In the genomic region with DNA sequence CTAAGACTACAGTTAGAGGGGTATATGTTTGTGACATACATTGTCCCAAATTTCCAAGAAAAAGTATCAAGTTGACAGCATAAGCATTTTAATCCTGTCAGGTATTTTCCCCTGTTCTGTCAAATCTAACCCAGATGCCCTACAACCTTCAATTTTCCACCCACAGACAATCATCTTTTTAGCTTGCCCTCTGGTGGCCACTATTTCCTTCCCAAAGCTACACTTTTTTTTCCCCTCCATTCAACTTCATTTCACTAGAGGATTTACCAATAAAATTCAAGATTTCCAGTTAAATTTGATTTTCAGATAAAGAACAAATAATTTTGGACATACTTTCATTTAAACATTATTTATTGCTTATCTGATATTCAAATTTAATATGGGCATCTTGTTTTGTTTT, we compare ENCODE assay signal across 9 cellular contexts.
DNase-seq lines count a peak whose midpoint lies in the region; ATAC-seq and TF ChIP-seq lines count a peak whose summit lies in the region.
"Had no signal": no experiment of that assay in that cellular context is flagged by ENCODE, and none has a peak within 500 bp of the region (broad histone marks: within the 10 kb centered on the region; RNA-seq: fewer than 3 reads in every experiment).

No MANE protein-coding gene starts in this region.

- H3K27me3 Mint-ChIP-seq in Calu3 (ENCODE audit: unreplicated experiment) (no peaks in the 10 kb centered on the region), WTC11 (ENCODE audit: low read depth) (no peaks in the 10 kb centered on the region)

- no peaks in the 10 kb centered on the region for H3K27me3 ChIP-seq in lower lobe of right lung (ENCODE audit: low read depth)

- H3K4me3 Mint-ChIP-seq in Calu3 (ENCODE audit: low read depth, unreplicated experiment) (no peak overlapping the region), WTC11 (no peak overlapping the region)

- DNase-seq in Calu3 (peak; percentile 26), HT1080 (ENCODE audit: low read depth) (peak; percentile 22), WTC11 (ENCODE audit: low spot score) (no peak), lower lobe of right lung (no peak), inferior parietal cortex (ENCODE audit: extremely low spot score) (no peak), sciatic nerve (ENCODE audit: low spot score) (no peak)
- DNase-seq: stimulated activated CD4-positive, alpha-beta T cell treated with anti-CD3 and anti-CD28 coated beads, Interleukin-15, amount 100 ng/mL, for 24 hours had no signal

- H3K9me3 ChIP-seq in lower lobe of right lung, result no peaks in the 10 kb centered on the region

- POLR2A ChIA-PET in WTC11 (lab: Charles Lee), result no interaction called here

- peaks cover 7% of the 10 kb centered on the region for H3K9me3 Mint-ChIP-seq in Calu3 (ENCODE audit: low read depth, unreplicated experiment)
- H3K9me3 Mint-ChIP-seq in WTC11, result peaks cover 23% of the 10 kb centered on the region

- no peaks in the 10 kb centered on the region for H3K36me3 Mint-ChIP-seq in Calu3 (ENCODE audit: insufficient read depth, unreplicated experiment)
- peaks cover 3% of the 10 kb centered on the region; the same call in 1 of the 2 replicates for H3K36me3 Mint-ChIP-seq in WTC11

- ATAC-seq in WTC11 (no peak), lower lobe of right lung (no peak), HG03135 (IDR thresholded peaks at IDR 0.05; ENCODE audit: unreplicated experiment) (no peak), HG02852 (IDR thresholded peaks at IDR 0.05; ENCODE audit: unreplicated experiment) (no peak), sciatic nerve (no peak)

- no peaks in the 10 kb centered on the region for H3K36me3 ChIP-seq in lower lobe of right lung

- H3K4me3 ChIP-seq in lower lobe of right lung, result no peak overlapping the region

- no peaks in the 10 kb centered on the region for H3K4me1 ChIP-seq in lower lobe of right lung

- no peak overlapping the region for H3K27ac Mint-ChIP-seq in Calu3 (ENCODE audit: unreplicated experiment)
- H3K27ac Mint-ChIP-seq in WTC11, result no peak overlapping the region

- TF ChIP-seq CTCF in Calu3 (IDR thresholded peaks at IDR 0.05; ENCODE audit: unreplicated experiment) (peak; percentile 61), WTC11 (IDR thresholded peaks at IDR 0.05) (peak; percentile 40), lower lobe of right lung (IDR thresholded peaks at IDR 0.05) (peak; percentile 44)

- no TSS peak for BruUV-seq in Calu3 (replicated peaks; lab: Mats Ljungman, UMichigan)

- intact Hi-C loops in Calu3 (cut with micrococcal nuclease; ENCODE audit: unreplicated experiment) (loop anchor here (5.0 to 10.0 kb wide), 2 partner anchors 221 to 724 kb away; no protein-coding TSS in a partner anchor), lower lobe of right lung (cut with DNase I) (no loop called here), sciatic nerve (cut with DNase I) (no loop called here)

- no peak overlapping the region for H3K27ac ChIP-seq in lower lobe of right lung

- CTCF ChIA-PET in Calu3 (lab: Charles Lee), result no interaction called here
- CTCF ChIA-PET in WTC11 (lab: Charles Lee), result interaction anchor here (0.8 to 1.0 kb wide), 3 partner anchors 17 to 22 kb away, joined by 3 read pairs; no protein-coding TSS in a partner anchor

- no peaks in the 10 kb centered on the region for H3K4me1 Mint-ChIP-seq in Calu3 (ENCODE audit: low read depth, unreplicated experiment)
- H3K4me1 Mint-ChIP-seq in WTC11, result no peaks in the 10 kb centered on the region

TF ChIP-seq in WTC11, 78 proteins besides CTCF, POLR2A, EP300 and RAD21 (continues in another document):
- TF ChIP-seq MXD4 (CRISPR knock-in tag; IDR thresholded peaks at IDR 0.05; ENCODE audit: borderline replicate concordance) (no peak), E2F1 (CRISPR knock-in tag; IDR thresholded peaks at IDR 0.05) (no peak), ZNF317 (CRISPR knock-in tag; IDR thresholded peaks at IDR 0.05; ENCODE audit: borderline replicate concordance, low read depth) (no peak), E2F4 (CRISPR knock-in tag; IDR thresholded peaks at IDR 0.05; ENCODE audit: borderline replicate concordance, low read depth) (no peak), SOX15 (CRISPR knock-in tag; IDR thresholded peaks at IDR 0.05) (no peak), EMX1 (CRISPR knock-in tag; IDR thresholded peaks at IDR 0.05) (no peak), TP53 (CRISPR knock-in tag; IDR thresholded peaks at IDR 0.05) (no peak), ZNF671 (CRISPR knock-in tag; IDR thresholded peaks at IDR 0.05) (no peak), RELA (CRISPR knock-in tag; IDR thresholded peaks at IDR 0.05; ENCODE audit: borderline replicate concordance) (no peak), JUN (CRISPR knock-in tag; IDR thresholded peaks at IDR 0.05) (no peak), ESRRA (CRISPR knock-in tag; IDR thresholded peaks at IDR 0.05; ENCODE audit: borderline replicate concordance) (no peak), GRHL2 (CRISPR knock-in tag; IDR thresholded peaks at IDR 0.05; ENCODE audit: insufficient replicate concordance, severe bottlenecking) (no peak), E2F5 (CRISPR knock-in tag; IDR thresholded peaks at IDR 0.05) (no peak), IRF2 (CRISPR knock-in tag; IDR thresholded peaks at IDR 0.05; ENCODE audit: borderline replicate concordance, low read depth) (no peak), ELF4 (CRISPR knock-in tag; IDR thresholded peaks at IDR 0.05; ENCODE audit: low read depth) (no peak), ZNF219 (CRISPR knock-in tag; IDR thresholded peaks at IDR 0.05; ENCODE audit: borderline replicate concordance) (no peak)
- TF ChIP-seq, protein P1, sequence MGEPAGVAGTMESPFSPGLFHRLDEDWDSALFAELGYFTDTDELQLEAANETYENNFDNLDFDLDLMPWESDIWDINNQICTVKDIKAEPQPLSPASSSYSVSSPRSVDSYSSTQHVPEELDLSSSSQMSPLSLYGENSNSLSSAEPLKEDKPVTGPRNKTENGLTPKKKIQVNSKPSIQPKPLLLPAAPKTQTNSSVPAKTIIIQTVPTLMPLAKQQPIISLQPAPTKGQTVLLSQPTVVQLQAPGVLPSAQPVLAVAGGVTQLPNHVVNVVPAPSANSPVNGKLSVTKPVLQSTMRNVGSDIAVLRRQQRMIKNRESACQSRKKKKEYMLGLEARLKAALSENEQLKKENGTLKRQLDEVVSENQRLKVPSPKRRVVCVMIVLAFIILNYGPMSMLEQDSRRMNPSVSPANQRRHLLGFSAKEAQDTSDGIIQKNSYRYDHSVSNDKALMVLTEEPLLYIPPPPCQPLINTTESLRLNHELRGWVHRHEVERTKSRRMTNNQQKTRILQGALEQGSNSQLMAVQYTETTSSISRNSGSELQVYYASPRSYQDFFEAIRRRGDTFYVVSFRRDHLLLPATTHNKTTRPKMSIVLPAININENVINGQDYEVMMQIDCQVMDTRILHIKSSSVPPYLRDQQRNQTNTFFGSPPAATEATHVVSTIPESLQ (CRISPR knock-in tag; IDR thresholded peaks at IDR 0.05), result no peak

Comparison
In these comparisons a context has a peak if more than half of its experiments do, and no peak if none do; other contexts are left out.
1. DNase-seq: peak in Calu3 (single experiment) and HT1080 (single experiment); none in WTC11 (single experiment), lower lobe of right lung (single experiment), inferior parietal cortex (single experiment) and sciatic nerve (single experiment).
2. Peak in every context shown above with its lines, with median percentiles within 50 percentile points of each other: CTCF ChIP-seq.